Comparison of ENCODE assay signal across 12 cellular contexts in the genomic region with DNA sequence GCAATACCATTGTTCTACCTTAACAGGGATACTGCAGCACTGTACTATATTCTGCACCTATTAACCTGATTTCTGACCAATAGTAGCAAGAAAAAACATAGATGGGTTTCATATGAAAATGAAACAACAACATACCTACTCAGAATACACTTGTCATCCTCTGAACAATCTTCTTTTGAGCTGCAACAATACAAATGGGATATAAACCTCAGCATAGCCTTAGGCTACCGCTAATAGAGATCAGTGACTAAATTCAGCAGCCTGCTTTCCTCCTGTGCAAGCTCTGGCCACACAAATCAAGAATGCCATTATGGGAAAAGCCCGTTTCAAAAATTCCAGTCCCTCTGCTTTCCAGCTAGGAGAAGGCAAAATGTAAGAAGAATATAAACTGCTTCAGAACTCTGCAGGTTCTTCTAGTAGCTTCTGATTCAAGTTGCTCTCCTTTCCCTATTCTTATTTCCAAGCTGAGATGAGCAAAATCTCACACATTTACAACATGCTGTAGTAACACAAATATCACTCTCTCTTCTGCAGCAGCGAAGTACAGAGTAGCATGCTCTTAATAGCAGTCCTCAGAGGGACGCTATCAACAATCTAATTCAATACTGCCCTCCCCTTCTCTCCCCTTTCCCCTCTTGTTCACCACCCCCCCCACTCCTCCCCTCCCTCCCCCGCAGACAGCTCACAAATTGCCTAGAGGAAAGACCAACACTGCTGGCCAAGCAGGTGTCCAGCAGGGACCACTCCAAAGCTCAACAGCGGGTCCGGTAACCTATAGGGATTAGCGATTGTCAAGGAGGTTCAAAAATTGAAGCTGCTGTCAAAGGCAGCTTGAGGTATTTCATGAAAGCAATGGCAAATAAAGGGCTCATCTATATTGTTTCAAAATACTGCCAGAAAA.
A peak's percentile ranks its signal among the peaks of the same experiment; 100 is the strongest.
DNase-seq lines count a peak whose midpoint lies in the region; ATAC-seq, FAIRE-seq and TF ChIP-seq lines count a peak whose summit lies in the region.
"Had no signal": no experiment of that assay in that cellular context is flagged by ENCODE, and none has a peak within 500 bp of the region (broad histone marks: within the 10 kb centered on the region; RNA-seq: fewer than 3 reads in every experiment).

No MANE protein-coding gene starts in this region.

- in situ Hi-C loops in GM12878 (cut with MboI): no loop called here

- POLR2A ChIA-PET in GM12878 (lab: Charles Lee): no interaction called here
- POLR2A ChIA-PET in activated CD4-positive, alpha-beta T cell treated with anti-CD3 and anti-CD28 coated beads for 36 hours (lab: Charles Lee): no interaction called here

- TF ChIP-seq CTCF in GM12878 (IDR thresholded peaks at IDR 0.05 in 2 of 3, conservative IDR thresholded peaks at IDR 0.05 in 1 of 3; ENCODE audit: control insufficient read depth in 2 of 3, extremely low read depth in 1 of 3, insufficient read depth in 1 of 3, low read depth in 3 of 3, low read length in 3 of 3): no peak

- H3K27me3 ChIP-seq in GM12878 (replicated peaks in 1 of 2; ENCODE audit: control insufficient read depth in 2 of 2, insufficient read depth in 2 of 2, low read length in 1 of 2) (no peaks in the 10 kb centered on the region), muscle layer of duodenum (ENCODE audit: low read depth, low read length) (no peaks in the 10 kb centered on the region)
- H3K27me3 ChIP-seq: upper lobe of right lung had no signal

- intact Hi-C loops in GM12878 (cut with micrococcal nuclease; ENCODE audit: unreplicated experiment): no loop called here
- intact Hi-C loops in activated CD4-positive, alpha-beta T cell treated with anti-CD3 and anti-CD28 coated beads for 36 hours (cut with DNase I, micrococcal nuclease): no loop called here

- peak; percentile 59 for ATAC-seq in GM18511 (IDR thresholded peaks at IDR 0.05; ENCODE audit: unreplicated experiment)
- ATAC-seq in GM12878: peak; percentile 79
- no peak for ATAC-seq in GM21528 (IDR thresholded peaks at IDR 0.05; ENCODE audit: low FRiP score, unreplicated experiment)
- ATAC-seq in activated CD4-positive, alpha-beta T cell treated with anti-CD3 and anti-CD28 coated beads for 36 hours: no peak
- ATAC-seq: upper lobe of right lung had no signal

- H3K27ac Mint-ChIP-seq in activated CD4-positive, alpha-beta T cell treated with anti-CD3 and anti-CD28 coated beads for 36 hours: no peak overlapping the region
- H3K27ac Mint-ChIP-seq: CD8-positive, alpha-beta memory T cell had no signal

- no TSS peak for BruUV-seq in GM12878 (replicated peaks; lab: Mats Ljungman, UMichigan)

- RAD21 ChIA-PET in GM12878 (lab: Charles Lee; ENCODE audit: unreplicated experiment): interaction anchor here (1.3 to 1.7 kb wide), 2 partner anchors 11 to 14 kb away, joined by 4 read pairs; no protein-coding TSS in a partner anchor

- WGBS in GM12878 (ENCODE audit: insufficient coverage, insufficient replicate concordance, low lambda C conversion rate, missing lambda C conversion rate): 4% methylated on average over 7 of the region's 8 CpGs

- H3K9me3 Mint-ChIP-seq in activated CD4-positive, alpha-beta T cell treated with anti-CD3 and anti-CD28 coated beads for 36 hours (ENCODE audit: low read depth): no peaks in the 10 kb centered on the region
- H3K9me3 Mint-ChIP-seq: CD8-positive, alpha-beta memory T cell had no signal

- H3K9me3 ChIP-seq in GM12878 (replicated peaks; ENCODE audit: control insufficient read depth, insufficient read depth, low read length) (no peaks in the 10 kb centered on the region), muscle layer of duodenum (ENCODE audit: control insufficient read depth in 1 of 2, low read length in 2 of 2) (no peaks in the 10 kb centered on the region)
- H3K9me3 ChIP-seq: upper lobe of right lung had no signal

- no peak for TF ChIP-seq EP300 in GM12878 (IDR thresholded peaks at IDR 0.05; ENCODE audit: borderline replicate concordance in 1 of 2, control insufficient read depth in 1 of 2, low read depth in 2 of 2, low read length in 2 of 2)

- H3K4me1 ChIP-seq in GM12878 (ENCODE audit: control insufficient read depth, insufficient read depth, low read length): no peaks in the 10 kb centered on the region
- peaks cover 0 to 4% of the 10 kb centered on the region in 2 donors for H3K4me1 ChIP-seq in muscle layer of duodenum (ENCODE audit: control insufficient read depth in 1 of 2, insufficient read depth in 2 of 2, low read length in 2 of 2)
- H3K4me1 ChIP-seq: upper lobe of right lung had no signal

- H3K9ac ChIP-seq in GM12878 (ENCODE audit: control insufficient read depth, insufficient read depth, low read length): no peak overlapping the region

- SMC1A ChIA-PET in GM12878 (lab: Charles Lee; ENCODE audit: uncharacterized antibody, unreplicated experiment): interaction anchor here (1.2 to 2.1 kb wide), 3 partner anchors 10 to 282 kb away, joined by 3 to 9 read pairs (median 5); no protein-coding TSS in a partner anchor

- H3K36me3 Mint-ChIP-seq in activated CD4-positive, alpha-beta T cell treated with anti-CD3 and anti-CD28 coated beads for 36 hours (ENCODE audit: low read depth): no peaks in the 10 kb centered on the region
- H3K36me3 Mint-ChIP-seq: CD8-positive, alpha-beta memory T cell had no signal

- no peaks in the 10 kb centered on the region for H3K79me2 ChIP-seq in GM12878 (ENCODE audit: control insufficient read depth, insufficient read depth, low read length)

- no peak for TF ChIP-seq RAD21 in GM12878 (IDR thresholded peaks at IDR 0.05; ENCODE audit: insufficient read depth, low read depth, low read length)

- H3K4me3 ChIP-seq in GM12878 (no peak overlapping the region), muscle layer of duodenum (ENCODE audit: low read depth in 1 of 2, low read length in 2 of 2) (peak overlapping the region; percentile 23 to 51)
- H3K4me3 ChIP-seq: upper lobe of right lung had no signal

- DNase-seq in NCI-H1092 (lab: John Stamatoyannopoulos, UW): peak; percentile 9
- no peak for DNase-seq in GM12878 (ENCODE audit: low read depth, low spot score)
- no peak for DNase-seq in NCI-H82 (lab: John Stamatoyannopoulos, UW)
- DNase-seq in A172 (ENCODE audit: low spot score): no peak
- DNase-seq in activated CD4-positive, alpha-beta T cell treated with anti-CD3 and anti-CD28 coated beads for 36 hours: no peak
- DNase-seq: activated CD4-positive, alpha-beta T cell treated with anti-CD3 and anti-CD28 coated beads, Interleukin-2, amount 50 U/mL, for 48 hours; CD8-positive, alpha-beta memory T cell; NCI-H2029 treated with DMSO at 0.1 percent for 48 hours; upper lobe of right lung had no signal

- CTCF ChIA-PET in GM12878 (lab: Yijun Ruan, JAX): interaction anchor here (1.0 to 1.1 kb wide), 2 partner anchors 10 to 11 kb away, joined by 3 to 4 read pairs; no protein-coding TSS in a partner anchor
- CTCF ChIA-PET in activated CD4-positive, alpha-beta T cell treated with anti-CD3 and anti-CD28 coated beads for 36 hours (lab: Charles Lee): interaction anchor here (0.5 kb wide), 1 partner anchor 245 kb away, joined by 4 read pairs; no protein-coding TSS in a partner anchor

- TF ChIP-seq POLR2A in GM12878 (IDR thresholded peaks at IDR 0.05; ENCODE audit: low read depth, low read length): no peak

- no peak overlapping the region for H3K4me2 ChIP-seq in GM12878 (ENCODE audit: control insufficient read depth, insufficient read depth)

- no peaks in the 10 kb centered on the region for H3K4me1 Mint-ChIP-seq in activated CD4-positive, alpha-beta T cell treated with anti-CD3 and anti-CD28 coated beads for 36 hours
- H3K4me1 Mint-ChIP-seq: CD8-positive, alpha-beta memory T cell had no signal

- no peak for FAIRE-seq in GM12878 (lab: Jason Lieb, UNC)

- H2AFZ ChIP-seq in GM12878 (ENCODE audit: control insufficient read depth, low read depth, low read length): no peak overlapping the region

- H3K4me3 Mint-ChIP-seq in activated CD4-positive, alpha-beta T cell treated with anti-CD3 and anti-CD28 coated beads for 36 hours: no peak overlapping the region
- H3K4me3 Mint-ChIP-seq: CD8-positive, alpha-beta memory T cell had no signal

- H3K36me3 ChIP-seq in GM12878 (ENCODE audit: control insufficient read depth in 2 of 2, insufficient read depth in 2 of 2, low read length in 1 of 2) (no peaks in the 10 kb centered on the region), muscle layer of duodenum (ENCODE audit: control insufficient read depth in 1 of 2, insufficient read depth in 2 of 2, low read length in 2 of 2) (no peaks in the 10 kb centered on the region)
- H3K36me3 ChIP-seq: upper lobe of right lung had no signal

- no peaks in the 10 kb centered on the region for H4K20me1 ChIP-seq in GM12878 (ENCODE audit: control insufficient read depth, insufficient read depth)

- no peaks in the 10 kb centered on the region for H3K27me3 Mint-ChIP-seq in activated CD4-positive, alpha-beta T cell treated with anti-CD3 and anti-CD28 coated beads for 36 hours
- H3K27me3 Mint-ChIP-seq: CD8-positive, alpha-beta memory T cell had no signal

- H3K27ac ChIP-seq in GM12878 (ENCODE audit: control insufficient read depth, insufficient read depth) (no peak overlapping the region), muscle layer of duodenum (ENCODE audit: low read length) (no peak overlapping the region)
- H3K27ac ChIP-seq: upper lobe of right lung had no signal

TF ChIP-seq in GM12878, 131 proteins besides CTCF, POLR2A, EP300 and RAD21:
- no peak for TF ChIP-seq SMAD5 (IDR thresholded peaks at IDR 0.05; ENCODE audit: low read depth)
- no peak for TF ChIP-seq IKZF2 (IDR thresholded peaks at IDR 0.05)
- TF ChIP-seq, protein P1, sequence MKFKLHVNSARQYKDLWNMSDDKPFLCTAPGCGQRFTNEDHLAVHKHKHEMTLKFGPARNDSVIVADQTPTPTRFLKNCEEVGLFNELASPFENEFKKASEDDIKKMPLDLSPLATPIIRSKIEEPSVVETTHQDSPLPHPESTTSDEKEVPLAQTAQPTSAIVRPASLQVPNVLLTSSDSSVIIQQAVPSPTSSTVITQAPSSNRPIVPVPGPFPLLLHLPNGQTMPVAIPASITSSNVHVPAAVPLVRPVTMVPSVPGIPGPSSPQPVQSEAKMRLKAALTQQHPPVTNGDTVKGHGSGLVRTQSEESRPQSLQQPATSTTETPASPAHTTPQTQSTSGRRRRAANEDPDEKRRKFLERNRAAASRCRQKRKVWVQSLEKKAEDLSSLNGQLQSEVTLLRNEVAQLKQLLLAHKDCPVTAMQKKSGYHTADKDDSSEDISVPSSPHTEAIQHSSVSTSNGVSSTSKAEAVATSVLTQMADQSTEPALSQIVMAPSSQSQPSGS (IDR thresholded peaks at IDR 0.05; ENCODE audit: low read length): no peak
- no peak for TF ChIP-seq MYC (IDR thresholded peaks at IDR 0.05; ENCODE audit: insufficient read depth, insufficient read length, insufficient replicate concordance, low read length, severe bottlenecking)
- no peak for TF ChIP-seq KLF5 (IDR thresholded peaks at IDR 0.05; ENCODE audit: partially characterized antibody)
- no peak for TF ChIP-seq SUZ12 (IDR thresholded peaks at IDR 0.05; ENCODE audit: unreplicated experiment)
- no peak for TF ChIP-seq RFX5 (IDR thresholded peaks at IDR 0.05; ENCODE audit: low read depth, low read length)
- TF ChIP-seq WRNIP1 (IDR thresholded peaks at IDR 0.05; ENCODE audit: borderline replicate concordance, low read depth, low read length): no peak
- TF ChIP-seq SMARCA5 (IDR thresholded peaks at IDR 0.05): no peak
- TF ChIP-seq SMC3 (IDR thresholded peaks at IDR 0.05; ENCODE audit: borderline replicate concordance, low read length): no peak

Comparison
In these comparisons a context has a peak if more than half of its experiments do, and no peak if none do; other contexts are left out.
1. ATAC-seq: peak in GM18511 (single experiment) and GM12878 (single experiment); none in GM21528 (single experiment) and activated CD4-positive, alpha-beta T cell treated with anti-CD3 and anti-CD28 coated beads for 36 hours (single experiment).